ENCODE assay signal across 1 cellular context in the genomic region with DNA sequence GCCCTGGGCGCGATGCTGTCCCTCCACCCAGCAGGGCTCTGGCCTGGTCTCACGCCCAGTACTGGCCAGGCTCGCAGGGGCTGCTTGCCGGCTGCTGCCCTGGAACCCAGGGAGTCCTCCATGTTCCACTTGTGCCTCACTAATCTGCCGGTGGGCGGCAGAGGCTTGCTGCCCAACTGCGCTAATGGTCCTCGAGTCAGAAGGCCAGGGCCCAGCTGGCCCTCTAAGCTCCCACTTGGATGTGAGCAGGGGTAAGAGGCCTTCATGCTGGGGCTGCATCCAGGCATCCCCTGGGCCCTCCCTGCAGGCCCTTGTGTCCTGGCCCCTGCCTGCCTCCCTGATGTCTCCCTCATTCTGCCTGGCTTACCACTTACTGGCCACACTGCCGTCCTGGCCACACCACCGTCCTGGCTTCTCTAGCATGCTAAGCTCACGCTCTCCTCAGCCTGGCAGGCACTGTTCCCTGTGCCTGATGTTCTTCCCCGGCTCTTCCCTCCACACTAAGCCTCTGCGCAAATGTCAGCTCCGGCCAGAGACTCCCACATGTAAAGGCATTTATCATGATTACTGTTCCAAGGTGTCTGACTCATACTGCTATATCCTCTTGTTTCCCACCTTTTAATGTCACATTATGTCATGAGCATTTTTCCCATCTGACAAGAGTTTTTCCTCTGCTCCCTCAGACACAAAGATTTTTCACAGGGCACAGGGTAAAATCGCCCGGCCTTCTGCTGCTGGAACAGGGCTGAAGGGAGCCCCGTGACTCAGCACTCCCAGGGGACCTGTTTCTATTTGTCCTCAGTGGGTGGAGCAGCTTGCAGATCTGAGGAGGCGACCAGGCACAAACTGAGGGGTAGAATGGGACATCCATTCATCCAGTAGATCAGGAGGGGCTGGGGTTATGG.
TF ChIP-seq lines count a peak whose summit lies in the region.

No MANE protein-coding gene starts in this region.

TF ChIP-seq in A549, 52 proteins besides CTCF, POLR2A, EP300 and RAD21 (continued from another document):
- no peak for TF ChIP-seq FOSL2 (IDR thresholded peaks at IDR 0.05)
- peak; percentile 71 for TF ChIP-seq FOSL2 (CRISPR knock-in tag; IDR thresholded peaks at IDR 0.05)
- TF ChIP-seq EHMT2 (IDR thresholded peaks at IDR 0.05; ENCODE audit: low read depth) = no peak
- TF ChIP-seq RARB (CRISPR knock-in tag; IDR thresholded peaks at IDR 0.05) = peak; percentile 71; the same call in 1 of the 2 replicates
- TF ChIP-seq NFE2L2 (conservative IDR thresholded peaks at IDR 0.05; ENCODE audit: low read length) = peak; percentile 58; the same call in 1 of the 2 replicates
- no peak for TF ChIP-seq ZSCAN20 (CRISPR knock-in tag; IDR thresholded peaks at IDR 0.05)
- TF ChIP-seq FOXS1 (CRISPR knock-in tag; IDR thresholded peaks at IDR 0.05) = no peak
- no peak for TF ChIP-seq NR3C1 (IDR thresholded peaks at IDR 0.05)
- no peak for TF ChIP-seq EHF (CRISPR knock-in tag; IDR thresholded peaks at IDR 0.05)
- 0 out of 2 replicates have a peak, but pooled peaks have one; percentile 32 for TF ChIP-seq TFCP2L1 (CRISPR knock-in tag; IDR thresholded peaks at IDR 0.05)
- TF ChIP-seq CHD2 (IDR thresholded peaks at IDR 0.05; ENCODE audit: low read length, partially characterized antibody) = no peak
- peak; percentile 45; the same call in 1 of the 2 replicates for TF ChIP-seq E2F6 (IDR thresholded peaks at IDR 0.05; ENCODE audit: borderline replicate concordance, low read depth)
- TF ChIP-seq HDAC2 (IDR thresholded peaks at IDR 0.05) = no peak
- peak; percentile 94 for TF ChIP-seq MAFK (IDR thresholded peaks at IDR 0.05; ENCODE audit: partially characterized antibody)
- TF ChIP-seq MYC (IDR thresholded peaks at IDR 0.05; ENCODE audit: borderline replicate concordance, low read length) = no peak
- TF ChIP-seq HOXB13 (CRISPR knock-in tag; IDR thresholded peaks at IDR 0.05; ENCODE audit: low read depth) = 0 out of 2 replicates have a peak, but pooled peaks have one; percentile 57
- no peak for TF ChIP-seq CEBPB (IDR thresholded peaks at IDR 0.05)
- TF ChIP-seq POLR2AphosphoS2 (conservative IDR thresholded peaks at IDR 0.05; ENCODE audit: low read length) = no peak
- TF ChIP-seq RNF2 (IDR thresholded peaks at IDR 0.05; ENCODE audit: borderline replicate concordance, low read depth) = no peak
- no peak for TF ChIP-seq CBX8 (IDR thresholded peaks at IDR 0.05)
- TF ChIP-seq MAZ (IDR thresholded peaks at IDR 0.05; ENCODE audit: borderline replicate concordance, low read depth, low read length) = no peak
- no peak for TF ChIP-seq HEYL (CRISPR knock-in tag; IDR thresholded peaks at IDR 0.05)
- no peak for TF ChIP-seq ZFP36 (IDR thresholded peaks at IDR 0.05; ENCODE audit: borderline replicate concordance, partially characterized antibody)
- TF ChIP-seq ESRRA (IDR thresholded peaks at IDR 0.05; ENCODE audit: borderline replicate concordance, low read length) = no peak
- TF ChIP-seq SREBF2 (IDR thresholded peaks at IDR 0.05) = no peak
- peak; percentile 60 for TF ChIP-seq MAX (IDR thresholded peaks at IDR 0.05)
- TF ChIP-seq, protein P1, sequence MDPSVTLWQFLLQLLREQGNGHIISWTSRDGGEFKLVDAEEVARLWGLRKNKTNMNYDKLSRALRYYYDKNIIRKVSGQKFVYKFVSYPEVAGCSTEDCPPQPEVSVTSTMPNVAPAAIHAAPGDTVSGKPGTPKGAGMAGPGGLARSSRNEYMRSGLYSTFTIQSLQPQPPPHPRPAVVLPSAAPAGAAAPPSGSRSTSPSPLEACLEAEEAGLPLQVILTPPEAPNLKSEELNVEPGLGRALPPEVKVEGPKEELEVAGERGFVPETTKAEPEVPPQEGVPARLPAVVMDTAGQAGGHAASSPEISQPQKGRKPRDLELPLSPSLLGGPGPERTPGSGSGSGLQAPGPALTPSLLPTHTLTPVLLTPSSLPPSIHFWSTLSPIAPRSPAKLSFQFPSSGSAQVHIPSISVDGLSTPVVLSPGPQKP (IDR thresholded peaks at IDR 0.05; ENCODE audit: low read depth, low read length) = no peak
- TF ChIP-seq RFX5 (IDR thresholded peaks at IDR 0.05) = no peak
- TF ChIP-seq KDM1A (IDR thresholded peaks at IDR 0.05; ENCODE audit: low read depth) = no peak
- TF ChIP-seq RCOR1 (IDR thresholded peaks at IDR 0.05; ENCODE audit: low read depth, low read length) = no peak
- no peak for TF ChIP-seq HOXB5 (CRISPR knock-in tag; IDR thresholded peaks at IDR 0.05)
- peak in 1 of 2 experiments; percentile 53; a peak in 2 of 5 replicates for TF ChIP-seq JUN (IDR thresholded peaks at IDR 0.05)
- TF ChIP-seq JUNB (IDR thresholded peaks at IDR 0.05) = no peak
- TF ChIP-seq, protein P2, sequence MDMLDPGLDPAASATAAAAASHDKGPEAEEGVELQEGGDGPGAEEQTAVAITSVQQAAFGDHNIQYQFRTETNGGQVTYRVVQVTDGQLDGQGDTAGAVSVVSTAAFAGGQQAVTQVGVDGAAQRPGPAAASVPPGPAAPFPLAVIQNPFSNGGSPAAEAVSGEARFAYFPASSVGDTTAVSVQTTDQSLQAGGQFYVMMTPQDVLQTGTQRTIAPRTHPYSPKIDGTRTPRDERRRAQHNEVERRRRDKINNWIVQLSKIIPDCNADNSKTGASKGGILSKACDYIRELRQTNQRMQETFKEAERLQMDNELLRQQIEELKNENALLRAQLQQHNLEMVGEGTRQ (IDR thresholded peaks at IDR 0.05) = 0 out of 2 replicates have a peak, but pooled peaks have one; percentile 6
- no peak for TF ChIP-seq KDM5A (IDR thresholded peaks at IDR 0.05)
